ENCODE assay signal across 12 cellular contexts in the genomic region with DNA sequence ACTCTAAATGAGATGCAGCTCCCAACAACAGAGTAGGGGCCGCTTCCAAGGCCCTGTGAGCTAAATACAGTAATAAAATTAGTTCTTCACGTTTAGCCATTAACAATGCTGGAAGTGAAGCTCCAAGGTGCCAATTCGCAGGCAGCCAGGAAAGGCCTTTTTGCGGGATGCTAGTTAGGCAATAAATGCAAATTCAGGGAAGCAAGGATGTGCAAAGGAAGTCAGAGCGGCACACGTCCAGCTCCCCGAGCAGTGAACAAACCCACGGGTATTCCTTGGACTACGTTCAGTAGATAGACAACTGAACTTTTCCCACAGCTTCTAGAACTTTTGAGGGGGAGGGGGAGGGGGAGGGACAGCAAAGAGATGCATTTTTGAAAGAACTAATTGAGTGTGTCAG. TPM values are rescaled to one million over a fixed set of nuclear protein-coding genes. Genes with fewer than 3 reads are reported as not detected.
DNase-seq lines count a peak whose midpoint lies in the region; ATAC-seq and TF ChIP-seq lines count a peak whose summit lies in the region.
"Had no signal": no experiment of that assay in that cellular context is flagged by ENCODE, and none has a peak within 500 bp of the region (broad histone marks: within the 10 kb centered on the region; RNA-seq: fewer than 3 reads in every experiment).

No MANE protein-coding gene starts in this region.

- no peak overlapping the region for H4K91ac ChIP-seq in IMR-90 (ENCODE audit: insufficient read depth, low read depth, low read length)

- peaks cover 80% of the 10 kb centered on the region for H4K20me1 ChIP-seq in IMR-90 (ENCODE audit: insufficient read depth, low read length)

- H3K27ac Mint-ChIP-seq in endothelial cell (ENCODE audit: unreplicated experiment), result peak overlapping the region; percentile 78
- H3K27ac Mint-ChIP-seq: T-helper 2 cell treated with Interferon-gamma antibody and Interleukin-4, amounts not matched to agents 5 μg/mL and 100 μg/mL, for 36 hours had no signal

- no peak for TF ChIP-seq CTCF in A673 (conservative IDR thresholded peaks at IDR 0.05; ENCODE audit: low read depth, low read length)
- TF ChIP-seq CTCF in IMR-90 (conservative IDR thresholded peaks at IDR 0.05; ENCODE audit: low read depth, low read length), result no peak
- no peak for TF ChIP-seq CTCF in endothelial cell (IDR thresholded peaks at IDR 0.05; ENCODE audit: unreplicated experiment)
- TF ChIP-seq CTCF in RWPE1 (conservative IDR thresholded peaks at IDR 0.05; ENCODE audit: low read depth), result no peak

- H2BK5ac ChIP-seq in IMR-90 (ENCODE audit: low read depth, low read length, poor library complexity, severe bottlenecking), result no peak overlapping the region

- peaks cover 15% of the 10 kb centered on the region for H3K27me3 Mint-ChIP-seq in endothelial cell (ENCODE audit: unreplicated experiment)

- no peak overlapping the region for H3K56ac ChIP-seq in IMR-90 (ENCODE audit: extremely low read depth, insufficient read depth, low read length)

- no peak overlapping the region for H3K4me3 Mint-ChIP-seq in endothelial cell (ENCODE audit: unreplicated experiment)
- H3K4me3 Mint-ChIP-seq: T-helper 2 cell treated with Interferon-gamma antibody and Interleukin-4, amounts not matched to agents 5 μg/mL and 100 μg/mL, for 36 hours had no signal

- dilution Hi-C loops in IMR-90 (cut with HindIII; ENCODE audit: low sequenced_read_pairs, unreplicated experiment), result no loop called here

- 0 out of 2 replicates have a peak overlapping the region, but pooled peaks have one; percentile 12 for H3K14ac ChIP-seq in IMR-90 (replicated peaks; ENCODE audit: low read depth, low read length)

- H3K18ac ChIP-seq in IMR-90 (ENCODE audit: low read depth, low read length), result no peak overlapping the region

- POLR2A ChIA-PET in A673 (lab: Charles Lee; ENCODE audit: low non-redundant PET) (interaction anchor here (0.6 kb wide), 1 partner anchor 89 kb away, joined by 3 read pairs; no protein-coding TSS in a partner anchor), IMR-90 (lab: Charles Lee; ENCODE audit: unreplicated experiment) (no interaction called here), RWPE1 (lab: Yijun Ruan, JAX; ENCODE audit: low non-redundant PET) (no interaction called here)

- H3K27ac ChIP-seq in A673 (ENCODE audit: low read depth, low read length, poor library complexity, severe bottlenecking) (no peak overlapping the region), IMR-90 (ENCODE audit: insufficient read depth, low read length) (peak overlapping the region; percentile 1; the same call in 1 of the 2 replicates), muscle layer of duodenum (ENCODE audit: low read length) (peak overlapping the region; percentile 53), RWPE1 (no peak overlapping the region)

- TF ChIP-seq POLR2A in IMR-90 (IDR thresholded peaks at IDR 0.05; ENCODE audit: low read depth, low read length), result no peak

- peaks cover 40% of the 10 kb centered on the region for H3K4me1 Mint-ChIP-seq in endothelial cell (ENCODE audit: unreplicated experiment)

- H2BK120ac ChIP-seq in IMR-90 (ENCODE audit: low read depth, low read length), result no peak overlapping the region

- no peak for TF ChIP-seq RAD21 in IMR-90 (IDR thresholded peaks at IDR 0.05; ENCODE audit: low read length)

- 0% methylated on average over 1 of the region's 9 CpGs; no CpG with 5 or more reads in 1 of the 2 experiments for WGBS in IMR-90 (ENCODE audit: extremely low coverage in 2 of 2, insufficient read length in 1 of 2), 2 experiments

- H4K8ac ChIP-seq in IMR-90 (ENCODE audit: low read depth in 2 of 2, low read length in 2 of 2), result no peak overlapping the region; a peak in 1 of 4 replicates

- CTCF ChIA-PET in A673 (lab: Charles Lee) (no interaction called here), IMR-90 (lab: Yijun Ruan, JAX) (interaction anchor here (0.7 kb wide), 1 partner anchor 89 kb away, joined by 3 read pairs; no protein-coding TSS in a partner anchor), RWPE1 (lab: Yijun Ruan, JAX) (no interaction called here)

- H3K36me3 ChIP-seq in A673 (ENCODE audit: insufficient read depth, low read length, poor library complexity, severe bottlenecking) (no peaks in the 10 kb centered on the region), IMR-90 (ENCODE audit: control insufficient read depth, insufficient read depth, low read length) (peaks cover 4% of the 10 kb centered on the region; the same call in 1 of the 2 replicates), muscle layer of duodenum (ENCODE audit: control insufficient read depth in 1 of 2, insufficient read depth in 2 of 2, low read length in 2 of 2) (no peaks in the 10 kb centered on the region)

- DNase-seq in A673 (ENCODE audit: low spot score) (no peak), IMR-90 (peak; percentile 52), endothelial cell (ENCODE audit: low spot score) (no peak), RWPE1 (ENCODE audit: low spot score) (no peak), HCEC 1CT (no peak), NCI-H187 (lab: John Stamatoyannopoulos, UW) (no peak), NCI-H82 (lab: John Stamatoyannopoulos, UW) (no peak)
- DNase-seq: activated CD8-positive, alpha-beta memory T cell treated with anti-CD3 and anti-CD28 coated beads, Interleukin-2, amount 50 U/mL, for 4 hours; NCI-H187 treated with DMSO at 0.1 percent for 48 hours; occipital lobe had no signal

- H3K79me1 ChIP-seq in IMR-90 (ENCODE audit: low read depth in 1 of 2, low read length in 2 of 2), result peaks cover 20 to 82% of the 10 kb centered on the region in 2 experiments; a peak in 3 of 4 replicates

- 0 out of 3 replicates have a peak overlapping the region, but pooled peaks have one; percentile 32 for H2BK15ac ChIP-seq in IMR-90 (ENCODE audit: low read depth, low read length)

- H3K4ac ChIP-seq in IMR-90 (ENCODE audit: low read depth, low read length), result peak overlapping the region; percentile 37

- H3K4me1 ChIP-seq in A673 (ENCODE audit: insufficient read depth, low read length, poor library complexity, severe bottlenecking) (peaks cover 62% of the 10 kb centered on the region), IMR-90 (ENCODE audit: control insufficient read depth, insufficient read depth, low read length) (peaks cover 21% of the 10 kb centered on the region), muscle layer of duodenum (ENCODE audit: control insufficient read depth in 1 of 2, insufficient read depth in 2 of 2, low read length in 2 of 2) (peaks cover 19 to 23% of the 10 kb centered on the region in 2 donors)

- H3K27me3 ChIP-seq in A673 (replicated peaks; ENCODE audit: insufficient read depth, low read depth, low read length, poor library complexity) (no peaks in the 10 kb centered on the region), IMR-90 (ENCODE audit: control insufficient read depth, insufficient read depth, low read length) (no peaks in the 10 kb centered on the region), muscle layer of duodenum (ENCODE audit: low read depth, low read length) (no peaks in the 10 kb centered on the region)

- peak overlapping the region; percentile 63 for H3K4me2 ChIP-seq in IMR-90 (ENCODE audit: low read depth, low read length)

- peaks cover 18% of the 10 kb centered on the region for H3K9me1 ChIP-seq in IMR-90 (ENCODE audit: insufficient read depth, low read length)

- in situ Hi-C loops in IMR-90 (cut with MboI; ENCODE audit: low sequenced_read_pairs), result no loop called here

- no peak overlapping the region for H4K5ac ChIP-seq in IMR-90 (ENCODE audit: low read depth, low read length)

- BruUV-seq in A673 (replicated peaks; lab: Mats Ljungman, UMichigan) (no TSS peak), IMR-90 (replicated peaks; lab: Mats Ljungman, UMichigan) (no TSS peak)

- peak overlapping the region; percentile 64; the same call in 1 of the 2 replicates for H2AK5ac ChIP-seq in IMR-90 (ENCODE audit: low read depth, low read length)

- no peak overlapping the region for H2BK20ac ChIP-seq in IMR-90 (ENCODE audit: low read depth, low read length)

- H3K9me3 ChIP-seq in A673 (ENCODE audit: low read depth, low read length, poor library complexity, severe bottlenecking) (no peaks in the 10 kb centered on the region), IMR-90 (ENCODE audit: control insufficient read depth, insufficient read depth, low read length) (no peaks in the 10 kb centered on the region), muscle layer of duodenum (ENCODE audit: control insufficient read depth in 1 of 2, low read length in 2 of 2) (no peaks in the 10 kb centered on the region)

- H3K4me3 ChIP-seq in A673 (ENCODE audit: low read depth, low read length, poor library complexity, severe bottlenecking), result peak overlapping the region; percentile 11
- H3K4me3 ChIP-seq in IMR-90 (ENCODE audit: insufficient read depth, low read depth, low read length), result no peak overlapping the region
- peak overlapping the region; percentile 1 to 12 for H3K4me3 ChIP-seq in muscle layer of duodenum (ENCODE audit: low read depth in 1 of 2, low read length in 2 of 2)

- peak overlapping the region; percentile 5; the same call in 1 of the 2 replicates for H3K9ac ChIP-seq in IMR-90 (ENCODE audit: low read depth, low read length)

- H3K23ac ChIP-seq in IMR-90 (ENCODE audit: low read depth, low read length), result peak overlapping the region; percentile 33

- H3K9me3 Mint-ChIP-seq in endothelial cell (ENCODE audit: unreplicated experiment), result no peaks in the 10 kb centered on the region
- H3K9me3 Mint-ChIP-seq: T-helper 2 cell treated with Interferon-gamma antibody and Interleukin-4, amounts not matched to agents 5 μg/mL and 100 μg/mL, for 36 hours had no signal

- H2AK9ac ChIP-seq in IMR-90 (replicated peaks; ENCODE audit: low read depth, low read length, poor library complexity), result no peak overlapping the region

- no peak overlapping the region for H2AFZ ChIP-seq in IMR-90 (replicated peaks; ENCODE audit: low read length, poor library complexity)

- H3K36me3 Mint-ChIP-seq in endothelial cell (ENCODE audit: low read depth, unreplicated experiment), result peaks cover under 1% of the 10 kb centered on the region

- intact Hi-C loops in A673 (cut with micrococcal nuclease; ENCODE audit: unreplicated experiment), result no loop called here
- intact Hi-C loops in IMR-90 (cut with micrococcal nuclease), result loop anchor here (2.0 kb wide), 1 partner anchor 37 kb away; no protein-coding TSS in a partner anchor

- no peak for ATAC-seq in IMR-90 (ENCODE audit: low read depth)

TF ChIP-seq in IMR-90, 13 proteins besides CTCF, POLR2A, EP300 and RAD21:
- TF ChIP-seq MAFK (IDR thresholded peaks at IDR 0.05; ENCODE audit: low read depth, low read length) (no peak), CEBPB (IDR thresholded peaks at IDR 0.05; ENCODE audit: low read depth, low read length) (peak; percentile 40; the same call in 1 of the 2 replicates)
TF ChIP-seq in IMR-90: peak in this region for 1.

RNA-seq across cellular contexts. Expression of gene ZNF516, which starts 6.9 kb away (rescaled TPM):
- total RNA-seq in A673 (2021) (32.3 and 43.8 TPM in 2 replicates), IMR-90 (2012; rRNA removed) (7.9 and 9.7 TPM in 2 replicates), endothelial cell (ENCODE audit: unreplicated experiment) (83.2 TPM)
- 16.6 and 16.9 TPM in 2 replicates for polyA plus RNA-seq in IMR-90 (2012; rRNA removed)
- polyA plus RNA-seq in IMR-90 (2012; cell fraction: cytosol; rRNA removed), result 11.0 and 15.4 TPM in 2 replicates
- 50.6 and 72.6 TPM in 2 replicates for polyA plus RNA-seq in IMR-90 (2012; cell fraction: nucleus; rRNA removed; ENCODE audit: low replicate concordance)

Comparison
In these comparisons a context has a peak if more than half of its experiments do, and no peak if none do; other contexts are left out.
1. H3K27ac ChIP-seq: peak in IMR-90 (single experiment) and muscle layer of duodenum (single experiment); none in A673 (single experiment) and RWPE1 (single experiment).